9 cellular contexts compared by ENCODE assay signal in the genomic region with DNA sequence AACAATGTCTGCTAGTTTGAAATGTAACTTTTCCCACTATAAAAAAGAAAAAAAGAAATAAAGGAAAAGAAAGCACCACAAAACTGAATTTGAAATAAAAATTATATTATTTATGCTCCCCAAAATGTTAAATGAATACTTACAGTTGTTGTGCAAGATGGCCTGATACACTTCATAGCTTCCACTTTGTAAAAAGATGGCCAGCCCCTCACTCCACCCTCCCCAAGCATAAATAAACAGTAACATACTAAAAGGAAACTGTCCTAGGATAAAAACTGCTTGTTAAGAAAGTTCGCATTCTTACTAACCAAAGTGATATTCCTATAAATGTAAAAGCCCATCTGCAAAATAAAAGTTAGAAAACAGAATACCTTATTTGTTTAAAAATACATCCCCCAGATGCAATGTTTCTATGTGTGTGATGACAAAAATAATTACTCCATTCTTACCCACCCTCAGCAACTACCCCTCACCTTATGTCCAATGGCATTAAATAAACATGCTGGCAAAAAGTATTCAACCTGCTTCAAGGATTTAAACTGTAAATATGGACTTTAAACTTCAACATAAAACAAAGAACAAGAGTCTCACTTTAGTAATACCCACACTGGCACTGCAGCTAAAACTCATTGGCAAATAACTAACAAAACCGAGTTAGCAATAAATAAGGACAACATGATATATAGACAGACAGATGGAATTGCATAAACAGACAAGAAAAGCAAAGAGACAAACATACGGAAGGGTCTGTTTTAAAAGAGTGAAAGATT. TPM values are rescaled to one million over a fixed set of nuclear protein-coding genes. Genes with fewer than 3 reads are reported as not detected.
A peak's percentile ranks its signal among the peaks of the same experiment; 100 is the strongest.
DNase-seq lines count a peak whose midpoint lies in the region; ATAC-seq, FAIRE-seq and TF ChIP-seq lines count a peak whose summit lies in the region.
"Had no signal": no experiment of that assay in that cellular context is flagged by ENCODE, and none has a peak within 500 bp of the region (broad histone marks: within the 10 kb centered on the region; RNA-seq: fewer than 3 reads in every experiment).

No MANE protein-coding gene starts in this region.

- ATAC-seq in GM19463 (IDR thresholded peaks at IDR 0.05; ENCODE audit: unreplicated experiment) = no peak

- peak overlapping the region in 1 of 11 experiments; percentile 33; a peak in 1 of 22 replicates for H3K27ac ChIP-seq in BLaER1 treated with 17β-estradiol and CSF1 and Interleukin-3, amounts not matched to agents 10 nM and 100 nM

- peak overlapping the region in 2 of 10 experiments; percentile 30 to 35; a peak in 1 of 20 replicates for H3K4me3 ChIP-seq in BLaER1 treated with 17β-estradiol and CSF1 and Interleukin-3, amounts not matched to agents 10 nM and 100 nM

- H3K9me3 ChIP-seq in BLaER1 treated with 17β-estradiol and CSF1 and Interleukin-3, amounts not matched to agents 10 nM and 100 nM (replicated peaks in 1 of 11) = peaks cover 0 to 5% (median 1%) of the 10 kb centered on the region in 11 experiments; a peak in 7 of 22 replicates

- H3K36me3 Mint-ChIP-seq in osteocyte (ENCODE audit: unreplicated experiment) = peaks cover 4% of the 10 kb centered on the region

- TF ChIP-seq CTCF in osteocyte (IDR thresholded peaks at IDR 0.05) = no peak

- H3K9me3 Mint-ChIP-seq in osteocyte (ENCODE audit: unreplicated experiment) = no peaks in the 10 kb centered on the region

- H4K20me1 ChIP-seq in BLaER1 treated with 17β-estradiol and CSF1 and Interleukin-3, amounts not matched to agents 10 nM and 100 nM = no peaks in the 10 kb centered on the region; a peak in 1 of 22 replicates

- FAIRE-seq in endometrium (lab: Jason Lieb, UNC) = peak; percentile 62

- H3K4me1 ChIP-seq in BLaER1 treated with 17β-estradiol and CSF1 and Interleukin-3, amounts not matched to agents 10 nM and 100 nM = peaks cover 6 to 22% (median 12%) of the 10 kb centered on the region in 10 experiments; a peak in 17 of 20 replicates

- no peaks in the 10 kb centered on the region for H3K27me3 ChIP-seq in BLaER1 treated with 17β-estradiol and CSF1 and Interleukin-3, amounts not matched to agents 10 nM and 100 nM

- peak overlapping the region; percentile 71 for H3K4me3 Mint-ChIP-seq in osteocyte (ENCODE audit: unreplicated experiment)

- H3K4me2 ChIP-seq in BLaER1 treated with 17β-estradiol and CSF1 and Interleukin-3, amounts not matched to agents 10 nM and 100 nM = peak overlapping the region in 7 of 11 experiments; percentile 49 to 73 (median 58); a peak in 9 of 22 replicates

- peak; percentile 2 for DNase-seq in NCI-H748 treated with DMSO at 0.1 percent for 48 hours (lab: John Stamatoyannopoulos, UW)
- DNase-seq in osteocyte (ENCODE audit: extremely low spot score, unreplicated experiment) = no peak
- DNase-seq in activated CD4-positive, CD25-positive, alpha-beta regulatory T cell (lab: John Stamatoyannopoulos, UW) = no peak
- no peak for DNase-seq in DMS153 treated with DMSO at 0.1 percent for 48 hours (lab: John Stamatoyannopoulos, UW; ENCODE audit: unreplicated experiment)
- DNase-seq in HuH-7.5 (ENCODE audit: low spot score) = no peak
- DNase-seq: occipital lobe had no signal

- no peak overlapping the region; a peak in 2 of 22 replicates for H3K9ac ChIP-seq in BLaER1 treated with 17β-estradiol and CSF1 and Interleukin-3, amounts not matched to agents 10 nM and 100 nM

- peak overlapping the region; percentile 87 for H3K27ac Mint-ChIP-seq in osteocyte (ENCODE audit: unreplicated experiment)

- H3K36me3 ChIP-seq in BLaER1 treated with 17β-estradiol and CSF1 and Interleukin-3, amounts not matched to agents 10 nM and 100 nM = peaks cover 0 to 6% (median 0%) of the 10 kb centered on the region in 11 experiments; a peak in 1 of 22 replicates

- no peaks in the 10 kb centered on the region for H3K27me3 Mint-ChIP-seq in osteocyte (ENCODE audit: unreplicated experiment)

- peaks cover 20% of the 10 kb centered on the region for H3K4me1 Mint-ChIP-seq in osteocyte (ENCODE audit: unreplicated experiment)

RNA-seq across cellular contexts. Expression of a gene that starts 47.8 kb away (rescaled TPM):
- total RNA-seq in osteocyte = 19.1 and 23.3 TPM in 2 replicates
